Comparison of ENCODE assay signal across 10 cellular contexts in genomic region chr19:3670796-3671679, GRCh38. TPM values are rescaled to one million over a fixed set of nuclear protein-coding genes. Genes with fewer than 3 reads are reported as not detected.
DNase-seq lines count a peak whose midpoint lies in the region; ATAC-seq, FAIRE-seq and TF ChIP-seq lines count a peak whose summit lies in the region.
"Had no signal": no experiment of that assay in that cellular context is flagged by ENCODE, and none has a peak within 500 bp of the region (broad histone marks: within the 10 kb centered on the region; RNA-seq: fewer than 3 reads in every experiment).

No MANE protein-coding gene starts in this region.

- H3K36me3 Mint-ChIP-seq in activated T-cell treated with anti-CD3 and anti-CD28 coated beads, Interleukin-2, amount 50 U/mL, for 72 hours (ENCODE audit: insufficient read depth in 2 of 2): peaks cover 2 to 3% of the 10 kb centered on the region in 2 donors

- no peaks in the 10 kb centered on the region for H3K9me3 Mint-ChIP-seq in activated T-cell treated with anti-CD3 and anti-CD28 coated beads, Interleukin-2, amount 50 U/mL, for 72 hours

- H3K27ac Mint-ChIP-seq in activated T-cell treated with anti-CD3 and anti-CD28 coated beads, Interleukin-2, amount 50 U/mL, for 72 hours: no peak overlapping the region

- intact Hi-C loops in heart right ventricle (cut with DNase I): loop anchor here in 1 of 10 donors (1.0 to 2.0 kb wide), 2 partner anchors 12 to 28 kb away; no protein-coding TSS in a partner anchor

- peaks cover 24 to 75% (median 55%) of the 10 kb centered on the region in 9 donors for H3K4me1 ChIP-seq in heart right ventricle

- no peak for FAIRE-seq in GM12891 (lab: Jason Lieb, UNC)
- FAIRE-seq: keratinocyte had no signal

- no peaks in the 10 kb centered on the region for H3K27me3 Mint-ChIP-seq in activated T-cell treated with anti-CD3 and anti-CD28 coated beads, Interleukin-2, amount 50 U/mL, for 72 hours (ENCODE audit: low read depth)

- no peak for TF ChIP-seq POLR2A in GM12891 (IDR thresholded peaks at IDR 0.05; ENCODE audit: low read depth, low read length)

- H3K4me3 ChIP-seq in heart right ventricle (peak overlapping the region in 9 of 10 donors; percentile 28 to 52 (median 38)), skin epidermis (peak overlapping the region in 1 of 7 experiments; percentile 7)

- H3K9me3 ChIP-seq in heart right ventricle: peaks cover 0 to 7% (median 0%) of the 10 kb centered on the region in 11 donors

- TF ChIP-seq CTCF in heart right ventricle (IDR thresholded peaks at IDR 0.05): no peak

- peaks cover 0 to 10% (median 0%) of the 10 kb centered on the region in 7 donors for H3K27me3 ChIP-seq in heart right ventricle

- H3K27ac ChIP-seq in heart right ventricle: peak overlapping the region; percentile 90 to 100 (median 99)
- H3K27ac ChIP-seq in skin epidermis: peak overlapping the region; percentile 2 to 96 (median 77)

- H3K36me3 ChIP-seq in heart right ventricle: peaks cover 0 to 18% (median 0%) of the 10 kb centered on the region in 9 donors

- 31 to 41% methylated on average over 45 of the region's 45 CpGs for WGBS in heart right ventricle, 2 donors

- peak overlapping the region; percentile 74 to 81 for H3K4me3 Mint-ChIP-seq in activated T-cell treated with anti-CD3 and anti-CD28 coated beads, Interleukin-2, amount 50 U/mL, for 72 hours

- ATAC-seq in activated T-cell treated with anti-CD3 and anti-CD28 coated beads, Interleukin-2, amount 50 U/mL, for 72 hours (replicated peaks in 1 of 2): peak; percentile 73 to 78
- ATAC-seq in heart right ventricle (peak; percentile 65 to 88 (median 81)), HG02623 (IDR thresholded peaks at IDR 0.05; ENCODE audit: unreplicated experiment) (no peak), GM21786 (IDR thresholded peaks at IDR 0.05; ENCODE audit: unreplicated experiment) (no peak)

- peak; percentile 63 for DNase-seq in GM12891 (ENCODE audit: insufficient read length, low spot score)
- peak; percentile 74 to 76 for DNase-seq in activated T-cell treated with anti-CD3 and anti-CD28 coated beads, Interleukin-2, amount 50 U/mL, for 72 hours
- peak; percentile 84 to 93 for DNase-seq in heart right ventricle
- DNase-seq in middle frontal gyrus (ENCODE audit: extremely low spot score, low spot score): no peak
- no peak for DNase-seq in inferior parietal cortex (ENCODE audit: extremely low spot score)

- H3K4me1 Mint-ChIP-seq in activated T-cell treated with anti-CD3 and anti-CD28 coated beads, Interleukin-2, amount 50 U/mL, for 72 hours (ENCODE audit: low read depth): peaks cover 24% of the 10 kb centered on the region

TF ChIP-seq in GM12891, 5 proteins besides CTCF, POLR2A, EP300 and RAD21:
- TF ChIP-seq POU2F2 (IDR thresholded peaks at IDR 0.05; ENCODE audit: low read depth, low read length): no peak
- no peak for TF ChIP-seq SPI1 (IDR thresholded peaks at IDR 0.05; ENCODE audit: low read depth, low read length)
- TF ChIP-seq POLR2AphosphoS5 (IDR thresholded peaks at IDR 0.05; ENCODE audit: low read depth, low read length): no peak
- no peak for TF ChIP-seq PAX5 (IDR thresholded peaks at IDR 0.05; ENCODE audit: insufficient read depth, low read length, severe bottlenecking)
- no peak for TF ChIP-seq TAF1 (IDR thresholded peaks at IDR 0.05; ENCODE audit: low read depth, low read length)

RNA-seq across cellular contexts. Expression of gene PIP5K1C, which starts 29.2 kb away (rescaled TPM):
- 15.4 TPM for polyA plus RNA-seq in GM12891 (2012; ENCODE audit: low read depth, missing spikeins)
- total RNA-seq in activated T-cell treated with anti-CD3 and anti-CD28 coated beads, Interleukin-2, amount 50 U/mL, for 72 hours: 10 to 100 TPM; 16.0 to 21.0 TPM
- 10 to 100 TPM; 28.2 to 46.6 (median 36.3) TPM for total RNA-seq in heart right ventricle
- polyA plus RNA-seq in heart right ventricle: 10 to 100 TPM; 18.3 to 18.9 TPM

RNA-seq across cellular contexts. Expression of gene TJP3, which starts 37.1 kb away (rescaled TPM):
- 0.62 TPM for polyA plus RNA-seq in GM12891 (2012; ENCODE audit: low read depth, missing spikeins)
- total RNA-seq in activated T-cell treated with anti-CD3 and anti-CD28 coated beads, Interleukin-2, amount 50 U/mL, for 72 hours: 1 to 10 TPM; 1.7 to 5.8 TPM
- total RNA-seq in heart right ventricle: under 1 TPM in 3 of 10 donors, not detected in 7; 0.15 to 0.49 (median 0.34) TPM
- polyA plus RNA-seq in heart right ventricle: under 1 TPM in 1 of 2 donors, not detected in 1; 0.06 TPM
- total RNA-seq: HT1080 had no signal

RNA-seq across cellular contexts. Expression of gene CACTIN, which starts 44.4 kb away (rescaled TPM):
- 14.1 TPM for polyA plus RNA-seq in GM12891 (2012; ENCODE audit: low read depth, missing spikeins)
- 10 to 100 TPM; 24.4 to 31.2 TPM for total RNA-seq in activated T-cell treated with anti-CD3 and anti-CD28 coated beads, Interleukin-2, amount 50 U/mL, for 72 hours
- total RNA-seq in heart right ventricle: 10 to 100 TPM in 9 of 10 donors, 1 to 10 TPM in 1; 9.7 to 15.8 (median 12.1) TPM
- 10 to 100 TPM; 15.8 to 17.6 TPM for polyA plus RNA-seq in heart right ventricle

Comparison
In these comparisons a context has a peak if more than half of its experiments do, and no peak if none do; other contexts are left out.
1. DNase-seq: peak in GM12891 (single experiment), activated T-cell treated with anti-CD3 and anti-CD28 coated beads, Interleukin-2, amount 50 U/mL, for 72 hours (2 of 2) and heart right ventricle (2 of 2); none in middle frontal gyrus (single experiment) and inferior parietal cortex (single experiment).
2. ATAC-seq: peak in activated T-cell treated with anti-CD3 and anti-CD28 coated beads, Interleukin-2, amount 50 U/mL, for 72 hours (2 of 2) and heart right ventricle (8 of 8); none in HG02623 (single experiment) and GM21786 (single experiment).